ENCODE assay signal across 13 cellular contexts in the genomic region with DNA sequence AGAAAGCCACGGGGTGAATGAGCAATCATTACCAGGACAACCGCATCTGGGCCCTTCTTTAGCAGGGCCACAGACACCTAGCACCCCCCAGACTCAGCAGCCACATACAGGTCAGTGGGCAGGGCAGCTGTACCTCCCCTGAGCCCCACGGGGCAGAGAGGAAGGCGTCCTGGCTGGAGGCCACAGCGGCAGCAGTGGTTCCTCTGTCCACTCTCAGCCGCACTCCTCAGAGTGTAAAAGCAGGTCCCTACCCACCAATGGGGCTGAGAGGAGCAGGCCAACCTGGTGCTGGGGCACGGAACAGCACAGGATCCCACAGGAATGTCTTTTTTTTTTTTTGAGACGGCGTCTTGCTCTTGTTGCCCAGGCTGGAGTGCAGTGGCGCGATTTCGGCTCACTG.
DNase-seq lines count a peak whose midpoint lies in the region; ATAC-seq and TF ChIP-seq lines count a peak whose summit lies in the region.
"Had no signal": no experiment of that assay in that cellular context is flagged by ENCODE, and none has a peak within 500 bp of the region (broad histone marks: within the 10 kb centered on the region; RNA-seq: fewer than 3 reads in every experiment).

No MANE protein-coding gene starts in this region.

- 80 to 88% (median 85%) methylated on average over 12 of the region's 12 CpGs for WGBS in psoas muscle, 3 donors

- peak overlapping the region; percentile 45 for H3K27ac Mint-ChIP-seq in stimulated activated naive CD8-positive, alpha-beta T cell treated with anti-CD3 and anti-CD28 coated beads, Interleukin-15, Interleukin-2, amounts not matched to agents 100 ng/mL and 50 ng/mL, for 24 hours
- H3K27ac Mint-ChIP-seq in stimulated activated naive CD8-positive, alpha-beta T cell treated with anti-CD3 and anti-CD28 coated beads, Interleukin-15, amount 100 ng/mL, for 72 hours = peak overlapping the region in 1 of 2 donors; percentile 85

- no peak for DNase-seq in stimulated activated naive CD8-positive, alpha-beta T cell treated with anti-CD3 and anti-CD28 coated beads, Interleukin-15, amount 100 ng/mL, for 72 hours
- DNase-seq in epithelial cell of prostate (ENCODE audit: low read depth, low spot score) (no peak), psoas muscle (no peak), DMS53 treated with DMSO at 0.1 percent for 48 hours (lab: John Stamatoyannopoulos, UW; ENCODE audit: unreplicated experiment) (no peak), GM20000 (ENCODE audit: low spot score) (no peak)
- DNase-seq: activated CD4-positive, alpha-beta T cell treated with anti-CD3 and anti-CD28 coated beads, Interleukin-2, amount 50 U/mL, for 4 hours; aorta; lower lobe of right lung; NCI-H146 had no signal

- peaks cover 19% of the 10 kb centered on the region for H3K4me1 ChIP-seq in psoas muscle

- no peak for TF ChIP-seq CTCF in psoas muscle (IDR thresholded peaks at IDR 0.05)
- no peak for TF ChIP-seq CTCF in GM20000 (IDR thresholded peaks at IDR 0.05; ENCODE audit: extremely low read depth, missing control alignments)

- peaks cover 9 to 99% of the 10 kb centered on the region in 2 donors for H3K36me3 ChIP-seq in psoas muscle (ENCODE audit: insufficient read depth in 1 of 2, low read depth in 1 of 2)

- intact Hi-C loops in psoas muscle (cut with DNase I) = loop anchor here in 1 of 2 donors (5.0 kb wide), 1 partner anchor 64 kb away; no protein-coding TSS in a partner anchor

- no peaks in the 10 kb centered on the region for H3K27me3 ChIP-seq in psoas muscle (ENCODE audit: insufficient read depth in 3 of 3, low read length in 2 of 3)

- peaks cover 71% of the 10 kb centered on the region for H3K36me3 Mint-ChIP-seq in stimulated activated naive CD8-positive, alpha-beta T cell treated with anti-CD3 and anti-CD28 coated beads, Interleukin-15, Interleukin-2, amounts not matched to agents 100 ng/mL and 50 ng/mL, for 24 hours (ENCODE audit: low read depth)

- H3K9me3 ChIP-seq in psoas muscle = no peaks in the 10 kb centered on the region
- H3K9me3 ChIP-seq: lower lobe of right lung had no signal

- no peaks in the 10 kb centered on the region for H3K9me3 Mint-ChIP-seq in stimulated activated naive CD8-positive, alpha-beta T cell treated with anti-CD3 and anti-CD28 coated beads, Interleukin-15, Interleukin-2, amounts not matched to agents 100 ng/mL and 50 ng/mL, for 24 hours
- no peaks in the 10 kb centered on the region for H3K9me3 Mint-ChIP-seq in stimulated activated naive CD8-positive, alpha-beta T cell treated with anti-CD3 and anti-CD28 coated beads, Interleukin-15, amount 100 ng/mL, for 72 hours

- H3K27me3 Mint-ChIP-seq in stimulated activated naive CD8-positive, alpha-beta T cell treated with anti-CD3 and anti-CD28 coated beads, Interleukin-15, Interleukin-2, amounts not matched to agents 100 ng/mL and 50 ng/mL, for 24 hours = no peaks in the 10 kb centered on the region
- no peaks in the 10 kb centered on the region for H3K27me3 Mint-ChIP-seq in stimulated activated naive CD8-positive, alpha-beta T cell treated with anti-CD3 and anti-CD28 coated beads, Interleukin-15, amount 100 ng/mL, for 72 hours

- no peak overlapping the region for H3K4me3 Mint-ChIP-seq in stimulated activated naive CD8-positive, alpha-beta T cell treated with anti-CD3 and anti-CD28 coated beads, Interleukin-15, Interleukin-2, amounts not matched to agents 100 ng/mL and 50 ng/mL, for 24 hours
- no peak overlapping the region for H3K4me3 Mint-ChIP-seq in stimulated activated naive CD8-positive, alpha-beta T cell treated with anti-CD3 and anti-CD28 coated beads, Interleukin-15, amount 100 ng/mL, for 72 hours

- peak overlapping the region; percentile 99 for H3K27ac ChIP-seq in epithelial cell of prostate
- peak overlapping the region; percentile 58 for H3K27ac ChIP-seq in psoas muscle
- H3K27ac ChIP-seq: lower lobe of right lung had no signal

- ATAC-seq in stimulated activated naive CD8-positive, alpha-beta T cell treated with anti-CD3 and anti-CD28 coated beads, Interleukin-15, amount 100 ng/mL, for 72 hours = no peak
- ATAC-seq in psoas muscle = no peak
- no peak for ATAC-seq in HG03460 (IDR thresholded peaks at IDR 0.05; ENCODE audit: unreplicated experiment)
- no peak for ATAC-seq in HG02852 (IDR thresholded peaks at IDR 0.05; ENCODE audit: unreplicated experiment)
- ATAC-seq: HepG2, lower lobe of right lung had no signal

- H3K4me1 Mint-ChIP-seq in stimulated activated naive CD8-positive, alpha-beta T cell treated with anti-CD3 and anti-CD28 coated beads, Interleukin-15, Interleukin-2, amounts not matched to agents 100 ng/mL and 50 ng/mL, for 24 hours (ENCODE audit: low read depth) = peaks cover 3% of the 10 kb centered on the region
- H3K4me1 Mint-ChIP-seq in stimulated activated naive CD8-positive, alpha-beta T cell treated with anti-CD3 and anti-CD28 coated beads, Interleukin-15, amount 100 ng/mL, for 72 hours = peaks cover 17% of the 10 kb centered on the region

- H3K4me3 ChIP-seq in psoas muscle = no peak overlapping the region
- H3K4me3 ChIP-seq: lower lobe of right lung had no signal
